ENCODE assay signal across 28 cellular contexts in the genomic region with DNA sequence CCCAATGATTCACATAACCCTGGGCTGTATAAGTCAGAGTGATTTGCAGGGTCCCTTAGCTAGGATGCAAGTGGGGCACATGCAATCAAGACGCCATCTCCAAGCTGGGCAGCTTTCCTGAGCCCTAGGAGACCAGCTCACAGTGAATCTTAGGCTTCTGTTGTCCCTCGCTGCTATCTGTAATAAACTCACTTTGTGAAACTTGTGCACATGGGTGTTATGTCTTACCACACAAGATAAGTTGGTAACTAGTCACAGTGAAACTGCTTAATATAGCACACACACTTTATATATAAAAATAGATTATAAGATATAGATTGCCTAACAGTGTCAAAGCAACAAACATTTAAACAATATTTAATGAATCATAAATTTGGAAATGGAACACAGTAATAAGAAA.
"Had no signal": no experiment of that assay in that cellular context is flagged by ENCODE, and none has a peak within 500 bp of the region (broad histone marks: within the 10 kb centered on the region; RNA-seq: fewer than 3 reads in every experiment).

No MANE protein-coding gene starts in this region.

- H3K4me3 ChIP-seq: coronary artery, dorsolateral prefrontal cortex had no signal

- DNase-seq: activated B cell treated with CpG ODN at 0.5 μM for 24 hours; activated CD4-positive, alpha-beta T cell treated with anti-CD3 and anti-CD28 coated beads for 48 hours; activated CD4-positive, alpha-beta T cell treated with anti-CD3 and anti-CD28 coated beads, Interleukin-2, amount 50 U/mL, for 1 hour; activated CD4-positive, alpha-beta T cell treated with anti-CD3 and anti-CD28 coated beads, Interleukin-2, amount 50 U/mL, for 48 hours; activated CD8-positive, alpha-beta memory T cell treated with anti-CD3 and anti-CD28 coated beads for 24 hours; activated CD8-positive, alpha-beta T cell treated with anti-CD3 and anti-CD28 coated beads for 36 hours; activated effector memory CD4-positive, alpha-beta T cell treated with Interleukin-2 at 50 U/mL for 16 hours; activated gamma-delta T cell treated with Interleukin-2 at 50 U/mL for 16 hours; activated naive CD4-positive, alpha-beta T cell treated with anti-CD3 and anti-CD28 coated beads, Interleukin-2, amount 50 U/mL, for 16 hours; activated naive CD4-positive, alpha-beta T cell treated with Interleukin-2 at 50 U/mL for 16 hours; activated T-cell treated with anti-CD3 and anti-CD28 coated beads, Interleukin-2, amount 50 U/mL, for 4 hours; amniotic stem cell; anterior cingulate cortex; brain microvascular endothelial cell; dorsolateral prefrontal cortex; effector memory CD4-positive, alpha-beta T cell; endodermal cell; foreskin fibroblast; head of caudate nucleus; T1000; WERI-Rb-1 had no signal

- H3K27ac ChIP-seq: brain microvascular endothelial cell, coronary artery, dorsolateral prefrontal cortex, WERI-Rb-1 had no signal

- FAIRE-seq: astrocyte, bronchial epithelial cell, frontal cortex had no signal

- H3K36me3 ChIP-seq: brain microvascular endothelial cell, WERI-Rb-1 had no signal

- H3K27me3 ChIP-seq: brain microvascular endothelial cell had no signal

- ATAC-seq: activated CD4-positive, CD25-positive, alpha-beta regulatory T cell treated with anti-CD3 and anti-CD28 coated beads, Interleukin-2, amount 50 U/mL, for 24 hours; activated CD8-positive, alpha-beta T cell treated with anti-CD3 and anti-CD28 coated beads for 36 hours; activated T-cell treated with anti-CD3 and anti-CD28 coated beads, Interleukin-2, amount 50 U/mL, for 4 hours; activated T-helper 17 cell treated with anti-CD3 and anti-CD28 coated beads, Interleukin-2, amount 50 U/mL, for 72 hours; esophagus mucosa had no signal
